7 cellular contexts compared by ENCODE assay signal in the genomic region with DNA sequence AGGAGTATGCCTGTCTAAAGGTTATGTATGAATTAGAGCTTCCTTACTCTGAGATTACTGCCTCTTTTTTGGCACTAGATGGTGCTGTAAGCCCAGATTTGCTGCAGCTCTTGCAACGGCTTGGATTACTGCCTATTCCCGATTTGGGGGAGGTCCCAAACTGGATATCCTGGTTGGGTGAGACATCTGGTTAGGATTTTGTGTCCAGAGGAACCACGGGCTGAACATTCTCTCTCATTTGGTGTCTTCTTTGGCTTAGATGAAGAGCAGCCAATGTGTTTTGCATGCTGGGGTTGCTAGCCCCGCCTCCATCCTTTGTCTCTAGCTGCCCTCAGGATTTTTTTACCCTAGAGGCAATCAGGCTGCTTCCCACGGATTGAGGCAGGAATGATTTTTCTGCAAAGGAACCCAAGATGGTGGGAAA. TPM values are rescaled to one million over a fixed set of nuclear protein-coding genes. Genes with fewer than 3 reads are reported as not detected.
DNase-seq lines count a peak whose midpoint lies in the region; ATAC-seq and TF ChIP-seq lines count a peak whose summit lies in the region.

No MANE protein-coding gene starts in this region.

- peaks cover 22% of the 10 kb centered on the region for H3K9me3 Mint-ChIP-seq in neural crest cell

- no peaks in the 10 kb centered on the region for H3K36me3 ChIP-seq in GM06990 (ENCODE audit: control insufficient read depth, insufficient read depth, low read length)

- H3K4me3 ChIP-seq in GM06990 (replicated peaks; ENCODE audit: low read depth, low read length) = peak overlapping the region; percentile 35
- peak overlapping the region; percentile 38 for H3K4me3 ChIP-seq in fibroblast of the aortic adventitia (ENCODE audit: low read depth, low read length)

- peaks cover 9% of the 10 kb centered on the region for H3K4me1 Mint-ChIP-seq in neural crest cell

- no peaks in the 10 kb centered on the region for H3K27me3 Mint-ChIP-seq in neural crest cell (ENCODE audit: low read depth)

- peak; percentile 40 for DNase-seq in GM06990 (ENCODE audit: extremely low read depth, insufficient read length)
- peak; percentile 52 for DNase-seq in HPDE6-E6E7 (ENCODE audit: extremely low spot score)
- DNase-seq in NCI-H82 (lab: John Stamatoyannopoulos, UW) = peak; percentile 80
- peak; percentile 46 to 51 for DNase-seq in activated T-cell treated with anti-CD3 and anti-CD28 coated beads, Interleukin-2, amount 50 U/mL, for 48 hours
- peak; percentile 87 for DNase-seq in fibroblast of the aortic adventitia (ENCODE audit: low read depth)
- peak; percentile 29 for DNase-seq in neural crest cell (ENCODE audit: low read depth, low spot score)

- peak; percentile 75 for TF ChIP-seq CTCF in GM06990 (IDR thresholded peaks at IDR 0.05; ENCODE audit: insufficient read depth, low read length, poor library complexity, severe bottlenecking)
- TF ChIP-seq CTCF in fibroblast of the aortic adventitia (IDR thresholded peaks at IDR 0.05; ENCODE audit: insufficient read depth, low read length) = peak; percentile 66
- peak; percentile 77 for TF ChIP-seq CTCF in neural crest cell (conservative IDR thresholded peaks at IDR 0.05)

- H3K27ac Mint-ChIP-seq in neural crest cell (ENCODE audit: unreplicated experiment) = peak overlapping the region; percentile 51

- peaks cover 3% of the 10 kb centered on the region for H3K36me3 Mint-ChIP-seq in neural crest cell (ENCODE audit: low read depth)

- no peaks in the 10 kb centered on the region for H3K27me3 ChIP-seq in GM06990 (replicated peaks; ENCODE audit: control insufficient read depth, insufficient read depth, low read length)

- ATAC-seq in GM21825 (IDR thresholded peaks at IDR 0.05; ENCODE audit: unreplicated experiment) = no peak

- peak overlapping the region; percentile 65 for H3K4me3 Mint-ChIP-seq in neural crest cell

RNA-seq across cellular contexts. Expression of gene F8A1, which starts 31.9 kb away (rescaled TPM):
- total RNA-seq in fibroblast of the aortic adventitia (ENCODE audit: low replicate concordance) = 2.6 and 7.1 TPM in 2 replicates
- total RNA-seq in neural crest cell = 12.7 and 13.0 TPM in 2 replicates

Comparison
In these comparisons a context has a peak if more than half of its experiments do, and no peak if none do; other contexts are left out.
1. DNase-seq: peak in every context shown above with its lines; median percentile 87 in fibroblast of the aortic adventitia; 80 in NCI-H82; 52 in HPDE6-E6E7; 48 in activated T-cell treated with anti-CD3 and anti-CD28 coated beads, Interleukin-2, amount 50 U/mL, for 48 hours; 40 in GM06990; 29 in neural crest cell.